ENCODE assay signal across 18 cellular contexts in genomic region chr4:37928896-37929537, GRCh38. TPM values are rescaled to one million over a fixed set of nuclear protein-coding genes. Genes with fewer than 3 reads are reported as not detected.
DNase-seq lines count a peak whose midpoint lies in the region; ATAC-seq and TF ChIP-seq lines count a peak whose summit lies in the region.
"Had no signal": no experiment of that assay in that cellular context is flagged by ENCODE, and none has a peak within 500 bp of the region (broad histone marks: within the 10 kb centered on the region; RNA-seq: fewer than 3 reads in every experiment).

No MANE protein-coding gene starts in this region.

- no peaks in the 10 kb centered on the region for H3K36me3 ChIP-seq in transverse colon

- H3K27ac ChIP-seq in CD4-positive, alpha-beta T cell (ENCODE audit: low read depth, low read length) = no peak overlapping the region
- no peak overlapping the region for H3K27ac ChIP-seq in transverse colon
- H3K27ac ChIP-seq: BLaER1 treated with 17β-estradiol and CSF1 and Interleukin-3, amounts not matched to agents 10 nM and 100 nM had no signal

- ATAC-seq in CD4-positive, alpha-beta T cell (ENCODE audit: poor library complexity) = peak; percentile 32
- peak; percentile 51 for ATAC-seq in activated CD8-positive, alpha-beta T cell treated with anti-CD3 and anti-CD28 coated beads for 36 hours
- peak; percentile 35 to 49 for ATAC-seq in naive thymus-derived CD8-positive, alpha-beta T cell
- no peak for ATAC-seq in HG02759 (IDR thresholded peaks at IDR 0.05; ENCODE audit: unreplicated experiment)

- H3K27me3 Mint-ChIP-seq in CD4-positive, alpha-beta T cell = no peaks in the 10 kb centered on the region
- no peaks in the 10 kb centered on the region for H3K27me3 Mint-ChIP-seq in activated CD8-positive, alpha-beta T cell treated with anti-CD3 and anti-CD28 coated beads for 36 hours
- no peaks in the 10 kb centered on the region for H3K27me3 Mint-ChIP-seq in naive thymus-derived CD8-positive, alpha-beta T cell

- peaks cover 0 to 6% (median 2%) of the 10 kb centered on the region in 4 donors for H3K4me1 ChIP-seq in transverse colon

- H3K4me3 ChIP-seq in transverse colon = no peak overlapping the region
- H3K4me3 ChIP-seq: BLaER1 treated with 17β-estradiol and CSF1 and Interleukin-3, amounts not matched to agents 10 nM and 100 nM had no signal

- no peak overlapping the region for H3K27ac Mint-ChIP-seq in CD4-positive, alpha-beta T cell
- H3K27ac Mint-ChIP-seq in activated CD8-positive, alpha-beta T cell treated with anti-CD3 and anti-CD28 coated beads for 36 hours = no peak overlapping the region
- H3K27ac Mint-ChIP-seq in naive thymus-derived CD8-positive, alpha-beta T cell = peak overlapping the region in 1 of 10 donors; percentile 14
- H3K27ac Mint-ChIP-seq: endodermal cell, H9 had no signal

- H3K4me1 Mint-ChIP-seq in CD4-positive, alpha-beta T cell (ENCODE audit: low read depth) = peaks cover 31% of the 10 kb centered on the region
- H3K4me1 Mint-ChIP-seq in activated CD8-positive, alpha-beta T cell treated with anti-CD3 and anti-CD28 coated beads for 36 hours (ENCODE audit: low read depth) = peaks cover 28% of the 10 kb centered on the region
- peaks cover 16 to 45% (median 33%) of the 10 kb centered on the region in 4 donors for H3K4me1 Mint-ChIP-seq in naive thymus-derived CD8-positive, alpha-beta T cell
- H3K4me1 Mint-ChIP-seq: endodermal cell had no signal

- H3K4me3 Mint-ChIP-seq in CD4-positive, alpha-beta T cell = no peak overlapping the region
- H3K4me3 Mint-ChIP-seq in activated CD8-positive, alpha-beta T cell treated with anti-CD3 and anti-CD28 coated beads for 36 hours = no peak overlapping the region
- H3K4me3 Mint-ChIP-seq in naive thymus-derived CD8-positive, alpha-beta T cell = no peak overlapping the region
- H3K4me3 Mint-ChIP-seq: endodermal cell, H9 had no signal

- H3K9me3 ChIP-seq in CD4-positive, alpha-beta T cell (ENCODE audit: control insufficient read depth, low read length) = no peaks in the 10 kb centered on the region
- H3K9me3 ChIP-seq in transverse colon = no peaks in the 10 kb centered on the region

- in situ Hi-C loops in transverse colon (cut with MboI; ENCODE audit: low pct_ligation_motif_present in 1 of 4, low pct_unique_long_range_greater_than_20kb in 1 of 4, low sequenced_read_pairs in 3 of 4) = no loop called here
- in situ Hi-C loops in GM13977 (cut with MboI; ENCODE audit: low pct_unique_long_range_greater_than_20kb, low sequenced_read_pairs, unreplicated experiment) = no loop called here

- H3K36me3 Mint-ChIP-seq in CD4-positive, alpha-beta T cell (ENCODE audit: low read depth) = peaks cover 38% of the 10 kb centered on the region
- H3K36me3 Mint-ChIP-seq in activated CD8-positive, alpha-beta T cell treated with anti-CD3 and anti-CD28 coated beads for 36 hours (ENCODE audit: low read depth) = peaks cover 13% of the 10 kb centered on the region
- H3K36me3 Mint-ChIP-seq in naive thymus-derived CD8-positive, alpha-beta T cell = peaks cover 10 to 37% (median 12%) of the 10 kb centered on the region in 3 donors

- TF ChIP-seq EP300 in transverse colon (IDR thresholded peaks at IDR 0.05; ENCODE audit: low read depth) = no peak

- H3K9me3 Mint-ChIP-seq in CD4-positive, alpha-beta T cell = no peaks in the 10 kb centered on the region
- H3K9me3 Mint-ChIP-seq in activated CD8-positive, alpha-beta T cell treated with anti-CD3 and anti-CD28 coated beads for 36 hours = no peaks in the 10 kb centered on the region
- peaks cover 0 to 9% (median 0%) of the 10 kb centered on the region in 9 donors for H3K9me3 Mint-ChIP-seq in naive thymus-derived CD8-positive, alpha-beta T cell
- H3K9me3 Mint-ChIP-seq: endodermal cell, H9 had no signal

- DNase-seq in CD4-positive, alpha-beta T cell = no peak
- DNase-seq in HT1080 (ENCODE audit: low read depth) (peak; percentile 43), transverse colon (no peak), GM13977 (ENCODE audit: low spot score) (no peak), ureter (ENCODE audit: low spot score) (no peak)
- DNase-seq in activated CD8-positive, alpha-beta T cell treated with anti-CD3 and anti-CD28 coated beads for 36 hours = no peak
- peak in 3 of 10 donors; percentile 14 to 33 (median 15) for DNase-seq in naive thymus-derived CD8-positive, alpha-beta T cell
- DNase-seq: activated CD8-positive, alpha-beta memory T cell treated with anti-CD3 and anti-CD28 coated beads, Interleukin-2, amount 50 U/mL, for 48 hours; endodermal cell; H9; kidney; NCI-H1105 treated with DMSO at 0.1 percent for 48 hours; NCI-H524 treated with DMSO at 0.1 percent for 48 hours; T-helper 9 cell had no signal

- CTCF ChIA-PET in CD4-positive, alpha-beta T cell (lab: Charles Lee) = no interaction called here
- CTCF ChIA-PET in activated CD8-positive, alpha-beta T cell treated with anti-CD3 and anti-CD28 coated beads for 36 hours (lab: Charles Lee) = interaction anchor here (1.1 kb wide), 1 partner anchor 11 kb away, joined by 3 read pairs; no protein-coding TSS in a partner anchor

- no peak for TF ChIP-seq CTCF in CD4-positive, alpha-beta T cell (IDR thresholded peaks at IDR 0.05)
- TF ChIP-seq CTCF in activated CD8-positive, alpha-beta T cell treated with anti-CD3 and anti-CD28 coated beads for 36 hours (IDR thresholded peaks at IDR 0.05) = no peak
- no peak for TF ChIP-seq CTCF in transverse colon (IDR thresholded peaks at IDR 0.05)
- no peak for TF ChIP-seq CTCF in GM13977 (IDR thresholded peaks at IDR 0.05; ENCODE audit: extremely low read depth, insufficient read depth, missing control alignments)

- 61 to 73% methylated on average over 7 of the region's 7 CpGs for WGBS in transverse colon (ENCODE audit: low coverage in 1 of 2), 2 donors

- intact Hi-C loops in CD4-positive, alpha-beta T cell (cut with DNase I, micrococcal nuclease) = no loop called here
- intact Hi-C loops in activated CD8-positive, alpha-beta T cell treated with anti-CD3 and anti-CD28 coated beads for 36 hours (cut with micrococcal nuclease) = loop anchor here (5.0 kb wide), 1 partner anchor 37 kb away; the partner anchor contains the start of gene TBC1D1
- intact Hi-C loops in transverse colon (cut with DNase I; ENCODE audit: low total_unique reads) = no loop called here

- no peaks in the 10 kb centered on the region for H3K27me3 ChIP-seq in CD4-positive, alpha-beta T cell (ENCODE audit: control insufficient read depth, insufficient read depth, low read length)
- H3K27me3 ChIP-seq in transverse colon = no peaks in the 10 kb centered on the region
- H3K27me3 ChIP-seq: BLaER1 treated with 17β-estradiol and CSF1 and Interleukin-3, amounts not matched to agents 10 nM and 100 nM had no signal

- TF ChIP-seq POLR2A in transverse colon (IDR thresholded peaks at IDR 0.05) = no peak

- POLR2A ChIA-PET in CD4-positive, alpha-beta T cell (lab: Charles Lee) = interaction anchor here (0.6 kb wide), 1 partner anchor 37 kb away, joined by 3 read pairs; no protein-coding TSS in a partner anchor
- POLR2A ChIA-PET in activated CD8-positive, alpha-beta T cell treated with anti-CD3 and anti-CD28 coated beads for 36 hours (lab: Charles Lee) = interaction anchor here (0.7 to 1.0 kb wide), 2 partner anchors 37 to 40 kb away, joined by 3 to 4 read pairs; no protein-coding TSS in a partner anchor
- POLR2A ChIA-PET in naive thymus-derived CD8-positive, alpha-beta T cell (lab: Charles Lee) = no interaction called here

RNA-seq across cellular contexts. Expression of gene PTTG2, which starts 31.2 kb away (rescaled TPM):
- total RNA-seq in CD4-positive, alpha-beta T cell = 1 to 10 TPM in 1 of 2 experiments, under 1 TPM in 1; 0.55 to 1.3 TPM
- total RNA-seq in HT1080 (2014; rRNA removed; shearing (Covaris generic)) = not detected in 2 replicates
- not detected in 2 replicates for polyA plus RNA-seq in HT1080 (2015; cell fraction: cytosol; rRNA removed)
- polyA plus RNA-seq in HT1080 (2015; cell fraction: nucleus; rRNA removed) = not detected in 2 replicates
- not detected for total RNA-seq in activated CD8-positive, alpha-beta T cell treated with anti-CD3 and anti-CD28 coated beads for 36 hours
- total RNA-seq in naive thymus-derived CD8-positive, alpha-beta T cell = 1 to 10 TPM; 1.6 to 1.7 TPM
- not detected for polyA plus RNA-seq in naive thymus-derived CD8-positive, alpha-beta T cell
- total RNA-seq in transverse colon = 1 to 10 TPM in 2 of 4 donors, not detected in 2; 2.6 to 3.8 TPM
- total RNA-seq in ureter = 7.2 TPM
- total RNA-seq: endodermal cell, glomerular endothelial cell, H9, pulmonary artery endothelial cell had no signal

RNA-seq across cellular contexts. Expression of gene TBC1D1, which starts 38.1 kb away (rescaled TPM):
- 10 to 100 TPM; 40.7 to 46.5 TPM for total RNA-seq in CD4-positive, alpha-beta T cell
- total RNA-seq in HT1080 (2014; rRNA removed; shearing (Covaris generic)) = 127 and 129 TPM in 2 replicates
- 55.0 and 70.1 TPM in 2 replicates for polyA plus RNA-seq in HT1080 (2015; cell fraction: cytosol; rRNA removed)
- 36.1 and 47.6 TPM in 2 replicates for polyA plus RNA-seq in HT1080 (2015; cell fraction: nucleus; rRNA removed)
- total RNA-seq in activated CD8-positive, alpha-beta T cell treated with anti-CD3 and anti-CD28 coated beads for 36 hours = 10 to 100 TPM; 79.4 to 91.4 TPM
- 10 to 100 TPM; 49.1 to 53.8 TPM for total RNA-seq in naive thymus-derived CD8-positive, alpha-beta T cell
- 10 to 100 TPM; 18.4 to 27.2 (median 18.7) TPM for polyA plus RNA-seq in naive thymus-derived CD8-positive, alpha-beta T cell
- total RNA-seq in transverse colon (100 to 1,000 TPM; 122 to 258 (median 139) TPM), ureter (191 TPM)
